Comparison of ENCODE assay signal across 11 cellular contexts in genomic region chr7:121531175-121532070, GRCh38.
DNase-seq lines count a peak whose midpoint lies in the region; FAIRE-seq and TF ChIP-seq lines count a peak whose summit lies in the region.
"Had no signal": no experiment of that assay in that cellular context is flagged by ENCODE, and none has a peak within 500 bp of the region (broad histone marks: within the 10 kb centered on the region; RNA-seq: fewer than 3 reads in every experiment).

No MANE protein-coding gene starts in this region.

- peak overlapping the region; percentile 90 for H3K27ac Mint-ChIP-seq in activated naive CD8-positive, alpha-beta T cell

- peaks cover 1% of the 10 kb centered on the region for H3K27me3 Mint-ChIP-seq in activated naive CD8-positive, alpha-beta T cell

- no peaks in the 10 kb centered on the region for H3K27me3 ChIP-seq in MM.1S (replicated peaks; ENCODE audit: insufficient read depth, low read length)
- no peaks in the 10 kb centered on the region for H3K27me3 ChIP-seq in mesendoderm (ENCODE audit: insufficient read depth, low read length, poor library complexity)

- H3K79me1 ChIP-seq in mesendoderm (ENCODE audit: low read length) = no peaks in the 10 kb centered on the region

- peaks cover 25% of the 10 kb centered on the region for H3F3A ChIP-seq in MM.1S (ENCODE audit: insufficient read depth, low read length)

- H2AK5ac ChIP-seq in mesendoderm (ENCODE audit: low read length) = no peak overlapping the region

- H4K5ac ChIP-seq in mesendoderm (ENCODE audit: low read length) = no peak overlapping the region

- no peak overlapping the region for H2BK5ac ChIP-seq in mesendoderm (ENCODE audit: low read length)

- DNase-seq in ELR (ENCODE audit: low read depth) (peak; percentile 25), MM.1S (no peak), mesendoderm (peak; percentile 80), KG1 (lab: John Stamatoyannopoulos, UW) (no peak), SW480 (ENCODE audit: low spot score) (no peak), urothelium cell line (ENCODE audit: low spot score) (no peak)
- no peak for DNase-seq in activated effector memory CD4-positive, alpha-beta T cell treated with Interleukin-2 at 50 U/mL for 16 hours
- DNase-seq: NCI-H1436 had no signal

- no peaks in the 10 kb centered on the region for H4K20me1 ChIP-seq in MM.1S (ENCODE audit: insufficient read depth, low read length)

- no peak overlapping the region for H3K4ac ChIP-seq in mesendoderm (ENCODE audit: low read depth, low read length)

- H3K36me3 Mint-ChIP-seq in activated naive CD8-positive, alpha-beta T cell = no peaks in the 10 kb centered on the region

- H3K4me1 ChIP-seq in MM.1S (ENCODE audit: low read length) (peaks cover 30% of the 10 kb centered on the region), mesendoderm (ENCODE audit: control insufficient read depth, low read depth, low read length) (no peaks in the 10 kb centered on the region)

- H3K9me3 ChIP-seq in MM.1S (replicated peaks; ENCODE audit: insufficient read depth, low read length) = no peaks in the 10 kb centered on the region

- H3K9ac ChIP-seq in MM.1S (ENCODE audit: low read length) (peak overlapping the region; percentile 27; the same call in 1 of the 2 replicates), mesendoderm (ENCODE audit: low read length) (no peak overlapping the region)

- H3K56ac ChIP-seq in mesendoderm (ENCODE audit: low read length) = no peak overlapping the region

- peak overlapping the region; percentile 65 for H3K4me2 ChIP-seq in MM.1S (ENCODE audit: low read depth, low read length)
- no peak overlapping the region for H3K4me2 ChIP-seq in mesendoderm (ENCODE audit: low read length)

- H2AFZ ChIP-seq in MM.1S (ENCODE audit: low read length) = peak overlapping the region; percentile 2; the same call in 1 of the 2 replicates

- H3K79me2 ChIP-seq in MM.1S (ENCODE audit: low read length) (no peaks in the 10 kb centered on the region), mesendoderm (ENCODE audit: control insufficient read depth, insufficient read depth, low read length) (no peaks in the 10 kb centered on the region)

- no peak overlapping the region for H3K18ac ChIP-seq in mesendoderm (ENCODE audit: low read length)

- peak overlapping the region; percentile 22 for H3K4me3 Mint-ChIP-seq in activated naive CD8-positive, alpha-beta T cell

- no CpG with 5 or more reads among the region's 10 CpGs for WGBS in mesendoderm (ENCODE audit: extremely low coverage, insufficient coverage, low lambda C conversion rate)

- H3K9me2 ChIP-seq in MM.1S (replicated peaks; ENCODE audit: insufficient read depth, low read length) = no peaks in the 10 kb centered on the region

- no peak overlapping the region for H3K4me3 ChIP-seq in MM.1S (ENCODE audit: low read length)
- no peak overlapping the region for H3K4me3 ChIP-seq in mesendoderm (ENCODE audit: low read length)

- no peak overlapping the region for H2BK120ac ChIP-seq in mesendoderm (ENCODE audit: low read depth, low read length)

- H3K36me3 ChIP-seq in MM.1S (replicated peaks; ENCODE audit: insufficient read depth, low read length) (no peaks in the 10 kb centered on the region), mesendoderm (ENCODE audit: control insufficient read depth, insufficient read depth, low read length) (no peaks in the 10 kb centered on the region)

- no peak for TF ChIP-seq CTCF in MM.1S (IDR thresholded peaks at IDR 0.05; ENCODE audit: low read length)

- no peaks in the 10 kb centered on the region for H3K9me3 Mint-ChIP-seq in activated naive CD8-positive, alpha-beta T cell (ENCODE audit: low read depth)
- H3K9me3 Mint-ChIP-seq: activated naive CD4-positive, alpha-beta T cell treated with anti-CD3 and anti-CD28 coated beads, Interleukin-2, amount 50 U/mL, for 72 hours had no signal

- H2BK15ac ChIP-seq in mesendoderm (replicated peaks; ENCODE audit: low read depth) = no peak overlapping the region

- H4K8ac ChIP-seq in mesendoderm (ENCODE audit: low read depth, low read length) = no peak overlapping the region

- H3K23ac ChIP-seq in mesendoderm (ENCODE audit: low read length) = no peak overlapping the region

- no peak for FAIRE-seq in urothelium cell line (lab: Jason Lieb, UNC)
- FAIRE-seq: TTC549 had no signal

- peaks cover 23% of the 10 kb centered on the region for H3K4me1 Mint-ChIP-seq in activated naive CD8-positive, alpha-beta T cell (ENCODE audit: low read depth)

- H3K27ac ChIP-seq in MM.1S (ENCODE audit: low read length) (peak overlapping the region; percentile 90), mesendoderm (ENCODE audit: low read depth, low read length) (no peak overlapping the region)

Comparison
In these comparisons a context has a peak if more than half of its experiments do, and no peak if none do; other contexts are left out.
1. DNase-seq: peak in ELR (single experiment) and mesendoderm (single experiment); none in MM.1S (single experiment), activated effector memory CD4-positive, alpha-beta T cell treated with Interleukin-2 at 50 U/mL for 16 hours (single experiment), KG1 (single experiment), SW480 (single experiment) and urothelium cell line (single experiment).